Comparison of ENCODE assay signal across 15 cellular contexts in genomic region chr13:33235564-33235963, GRCh38. TPM values are rescaled to one million over a fixed set of nuclear protein-coding genes. Genes with fewer than 3 reads are reported as not detected.
DNase-seq lines count a peak whose midpoint lies in the region; ATAC-seq and TF ChIP-seq lines count a peak whose summit lies in the region.
"Had no signal": no experiment of that assay in that cellular context is flagged by ENCODE, and none has a peak within 500 bp of the region (broad histone marks: within the 10 kb centered on the region; RNA-seq: fewer than 3 reads in every experiment).

No MANE protein-coding gene starts in this region.

- 70 to 81% methylated on average over 3 of the region's 3 CpGs for WGBS in sigmoid colon, 2 donors
- WGBS in lower leg skin, 2 donors: 40 to 49% methylated on average over 3 of the region's 3 CpGs

- TF ChIP-seq CTCF in RWPE2 (IDR thresholded peaks at IDR 0.05; ENCODE audit: poor library complexity, severe bottlenecking) (no peak), fibroblast of the aortic adventitia (IDR thresholded peaks at IDR 0.05; ENCODE audit: insufficient read depth, low read length) (no peak), sigmoid colon (IDR thresholded peaks at IDR 0.05) (no peak), lower leg skin (IDR thresholded peaks at IDR 0.05) (no peak)

- peak; percentile 66 for ATAC-seq in RWPE2 (ENCODE audit: low read depth)
- ATAC-seq: effector memory CD8-positive, alpha-beta T cell had no signal

- H3K9me3 ChIP-seq in RWPE2 (ENCODE audit: severe bottlenecking) (no peaks in the 10 kb centered on the region), sigmoid colon (no peaks in the 10 kb centered on the region)
- H3K9me3 ChIP-seq: prostate gland, uterus had no signal

- DNase-seq in RWPE2 (ENCODE audit: low spot score) (no peak), fibroblast of the aortic adventitia (ENCODE audit: low read depth) (peak; percentile 55), sigmoid colon (no peak), lower leg skin (ENCODE audit: low spot score in 2 of 2) (no peak), NCI-H82 (lab: John Stamatoyannopoulos, UW) (no peak), retina (no peak), C1 segment of cervical spinal cord (lab: John Stamatoyannopoulos, UW) (no peak)
- DNase-seq: activated CD8-positive, alpha-beta memory T cell treated with anti-CD3 and anti-CD28 coated beads for 24 hours; effector memory CD8-positive, alpha-beta T cell; NCI-H2171 treated with DMSO at 0.1 percent for 48 hours; stimulated activated CD4-positive, alpha-beta T cell treated with anti-CD3 and anti-CD28 coated beads, Interleukin-2, amount 100 ng/mL, for 24 hours; stimulated activated CD8-positive, alpha-beta memory T cell treated with anti-CD3 and anti-CD28 coated beads, Interleukin-4, amount 100 ng/mL, for 48 hours; uterus had no signal

- no peaks in the 10 kb centered on the region for H3K27me3 ChIP-seq in ACC112 (ENCODE audit: insufficient read depth, low read length)
- H3K27me3 ChIP-seq in RWPE2 (ENCODE audit: insufficient read depth, poor library complexity, severe bottlenecking): no peaks in the 10 kb centered on the region
- no peaks in the 10 kb centered on the region for H3K27me3 ChIP-seq in sigmoid colon
- H3K27me3 ChIP-seq: uterus had no signal

- no peak overlapping the region for H2AFZ ChIP-seq in ACC112 (ENCODE audit: low read length, unreplicated experiment)

- peaks cover 72% of the 10 kb centered on the region for H3K79me2 ChIP-seq in ACC112 (ENCODE audit: control insufficient read depth, insufficient read depth, low read length, unreplicated experiment)

- TF ChIP-seq POLR2A in sigmoid colon (IDR thresholded peaks at IDR 0.05) (no peak), lower leg skin (IDR thresholded peaks at IDR 0.05) (no peak)

- no peak for TF ChIP-seq EP300 in sigmoid colon (IDR thresholded peaks at IDR 0.05)

- H3K27ac ChIP-seq in ACC112 (ENCODE audit: low read depth, low read length) (peak overlapping the region; percentile 98), RWPE2 (ENCODE audit: poor library complexity, severe bottlenecking) (peak overlapping the region; percentile 99), sigmoid colon (peak overlapping the region; percentile 47 to 67 (median 56))
- H3K27ac ChIP-seq: prostate gland had no signal

- peak overlapping the region; percentile 57 for H3K4me3 ChIP-seq in ACC112 (ENCODE audit: low read depth, low read length)
- no peak overlapping the region for H3K4me3 ChIP-seq in RWPE2 (ENCODE audit: severe bottlenecking)
- no peak overlapping the region for H3K4me3 ChIP-seq in fibroblast of the aortic adventitia (ENCODE audit: low read depth, low read length)
- H3K4me3 ChIP-seq in sigmoid colon: no peak overlapping the region
- no peak overlapping the region for H3K4me3 ChIP-seq in lower leg skin (ENCODE audit: low read depth, poor library complexity, severe bottlenecking)
- H3K4me3 ChIP-seq: prostate gland, uterus had no signal

- H3K4me1 ChIP-seq in ACC112 (ENCODE audit: control insufficient read depth, insufficient read depth, low read length, unreplicated experiment): peaks cover 71% of the 10 kb centered on the region
- peaks cover 45% of the 10 kb centered on the region for H3K4me1 ChIP-seq in RWPE2 (ENCODE audit: insufficient read depth, poor library complexity, severe bottlenecking)
- peaks cover 0 to 45% (median 36%) of the 10 kb centered on the region in 4 donors for H3K4me1 ChIP-seq in sigmoid colon
- H3K4me1 ChIP-seq: prostate gland had no signal

- H3K36me3 ChIP-seq in ACC112 (ENCODE audit: insufficient read depth, low read length): peaks cover 45% of the 10 kb centered on the region
- H3K36me3 ChIP-seq in RWPE2 (ENCODE audit: low read depth): peaks cover 25% of the 10 kb centered on the region
- peaks cover 0 to 3% (median 0%) of the 10 kb centered on the region in 4 donors for H3K36me3 ChIP-seq in sigmoid colon
- H3K36me3 ChIP-seq: prostate gland, uterus had no signal

- intact Hi-C loops in sigmoid colon (cut with DNase I): no loop called here
- intact Hi-C loops in lower leg skin (cut with DNase I; ENCODE audit: low total_unique reads): no loop called here

RNA-seq across cellular contexts. Expression of gene STARD13, which starts 50.0 kb away (rescaled TPM):
- total RNA-seq in fibroblast of the aortic adventitia (ENCODE audit: low replicate concordance) (7.8 and 11.0 TPM in 2 replicates), sigmoid colon (100 to 1,000 TPM in 1 of 4 donors, 10 to 100 TPM in 3; 66.7 to 102 (median 81.8) TPM), lower leg skin (10 to 100 TPM; 15.7 to 22.5 (median 19.6) TPM)
- polyA plus RNA-seq in sigmoid colon: 10 to 100 TPM in 1 of 3 donors, 1 to 10 TPM in 2; 3.7 to 14.1 (median 6.0) TPM
